ENCODE assay signal across 34 cellular contexts in genomic region chr13:34320084-34320483, GRCh38.
"Had no signal": no experiment of that assay in that cellular context is flagged by ENCODE, and none has a peak within 500 bp of the region (broad histone marks: within the 10 kb centered on the region; RNA-seq: fewer than 3 reads in every experiment).

No MANE protein-coding gene starts in this region.

- H3K9me3 ChIP-seq: MG63 had no signal

- H3K27me3 ChIP-seq: MG63 had no signal

- H3K4me2 ChIP-seq: KMS-11 had no signal

- H3K4me3 ChIP-seq: MG63 had no signal

- DNase-seq: Karpas-422, Kasumi-1, KG1, MG63, MM.1S, MV-4-11, NCI-H1048, NCI-H1092, NCI-H1092 treated with DMSO at 0.1 percent for 48 hours, NCI-H1105, NCI-H1105 treated with DMSO at 0.1 percent for 48 hours, NCI-H1417, NCI-H1417 treated with DMSO at 0.1 percent for 48 hours, NCI-H1436, NCI-H1436 treated with DMSO at 0.1 percent for 48 hours, NCI-H146, NCI-H1694, NCI-H1694 treated with DMSO at 0.1 percent for 48 hours, NCI-H187, NCI-H187 treated with DMSO at 0.1 percent for 48 hours, NCI-H1930, NCI-H2029, NCI-H2029 treated with DMSO at 0.1 percent for 48 hours, NCI-H2081, NCI-H2081 treated with DMSO at 0.1 percent for 48 hours, NCI-H2107, NCI-H2171, NCI-H2171 treated with DMSO at 0.1 percent for 48 hours, NCI-H2227 treated with DMSO at 0.1 percent for 48 hours, NCI-H226, NCI-H345, NCI-H446, NCI-H446 treated with DMSO at 0.1 percent for 48 hours had no signal

- H3K36me3 ChIP-seq: MG63 had no signal

- H3K27ac ChIP-seq: KMS-11 had no signal
